Comparison of ENCODE assay signal across 16 cellular contexts in the genomic region with DNA sequence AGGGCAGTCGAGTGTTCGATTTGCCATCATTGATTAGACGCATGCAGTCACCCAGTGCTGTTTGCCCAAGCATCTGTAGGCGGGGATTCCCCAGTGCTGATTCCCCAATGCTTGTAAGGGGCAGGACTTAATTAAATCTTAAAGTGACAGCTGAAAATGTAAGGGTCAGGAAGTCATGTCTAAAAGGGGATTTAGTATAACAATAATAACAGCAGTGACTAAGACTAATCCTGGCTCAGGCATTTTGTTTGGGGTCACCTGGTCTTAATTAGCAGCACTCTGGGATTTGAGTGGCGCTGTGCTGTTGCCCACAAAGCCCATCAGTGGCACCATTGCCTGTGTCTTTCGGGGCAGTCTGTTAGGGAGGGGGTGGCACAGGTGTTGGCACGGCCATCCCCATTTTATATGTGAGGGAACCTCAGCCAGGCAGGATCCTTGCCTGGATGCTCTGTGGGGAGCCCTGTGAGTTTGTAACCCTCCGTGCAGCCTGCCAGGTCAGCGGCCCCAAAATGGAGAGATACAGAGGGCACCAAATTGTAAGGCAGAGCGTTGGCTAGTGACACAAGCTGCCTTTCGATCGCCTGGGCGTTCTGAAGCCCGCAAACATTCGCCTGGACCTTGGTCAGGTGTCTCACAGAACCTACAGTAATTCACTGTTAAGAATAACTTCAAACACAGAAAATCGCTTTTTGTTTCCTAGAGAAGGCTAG.
A peak's percentile ranks its signal among the peaks of the same experiment; 100 is the strongest.
DNase-seq lines count a peak whose midpoint lies in the region; ATAC-seq, FAIRE-seq and TF ChIP-seq lines count a peak whose summit lies in the region.
"Had no signal": no experiment of that assay in that cellular context is flagged by ENCODE, and none has a peak within 500 bp of the region (broad histone marks: within the 10 kb centered on the region; RNA-seq: fewer than 3 reads in every experiment).

No MANE protein-coding gene starts in this region.

- no peaks in the 10 kb centered on the region for H3K9me3 Mint-ChIP-seq in activated CD8-positive, alpha-beta memory T cell treated with anti-CD3 and anti-CD28 coated beads, Interleukin-2, amount 10 ng/mL, durations not matched to agents 7 days and 5 days (ENCODE audit: low read depth)
- H3K9me3 Mint-ChIP-seq: activated T-cell treated with anti-CD3 and anti-CD28 coated beads, Interleukin-2, amount 50 U/mL, for 24 hours; stimulated activated naive CD8-positive, alpha-beta T cell treated with anti-CD3 and anti-CD28 coated beads, Interleukin-15, amount 100 ng/mL, for 72 hours had no signal

- FAIRE-seq in D721Med (lab: Jason Lieb, UNC), result peak; percentile 76
- FAIRE-seq: endometrium had no signal

- no peak for TF ChIP-seq CTCF in D721Med (IDR thresholded peaks at IDR 0.05; ENCODE audit: insufficient read depth, missing control alignments)

- ATAC-seq in GM21619 (IDR thresholded peaks at IDR 0.05; ENCODE audit: unreplicated experiment), result peak; percentile 61
- ATAC-seq in activated CD8-positive, alpha-beta memory T cell treated with anti-CD3 and anti-CD28 coated beads, Interleukin-2, amount 10 ng/mL, durations not matched to agents 7 days and 5 days, result no peak
- no peak for ATAC-seq in HG03469 (IDR thresholded peaks at IDR 0.05; ENCODE audit: unreplicated experiment)
- ATAC-seq: heart right ventricle; stimulated activated naive CD8-positive, alpha-beta T cell treated with anti-CD3 and anti-CD28 coated beads, Interleukin-15, amount 100 ng/mL, for 72 hours had no signal

- no peaks in the 10 kb centered on the region for H3K27me3 Mint-ChIP-seq in activated CD8-positive, alpha-beta memory T cell treated with anti-CD3 and anti-CD28 coated beads, Interleukin-2, amount 10 ng/mL, durations not matched to agents 7 days and 5 days
- H3K27me3 Mint-ChIP-seq: activated T-cell treated with anti-CD3 and anti-CD28 coated beads, Interleukin-2, amount 50 U/mL, for 24 hours; stimulated activated naive CD8-positive, alpha-beta T cell treated with anti-CD3 and anti-CD28 coated beads, Interleukin-15, amount 100 ng/mL, for 72 hours had no signal

- DNase-seq in D721Med (ENCODE audit: insufficient read length, low spot score) (peak; percentile 34), NCI-H82 (lab: John Stamatoyannopoulos, UW) (peak; percentile 89), left kidney (ENCODE audit: low read depth, low spot score) (peak; percentile 24), NCI-H1048 (lab: John Stamatoyannopoulos, UW) (no peak)
- DNase-seq in activated CD8-positive, alpha-beta memory T cell treated with anti-CD3 and anti-CD28 coated beads, Interleukin-2, amount 10 ng/mL, durations not matched to agents 7 days and 5 days, result no peak
- DNase-seq in activated effector memory CD4-positive, alpha-beta T cell treated with Interleukin-2 at 50 U/mL for 16 hours, result no peak
- DNase-seq: activated CD4-positive, alpha-beta T cell treated with anti-CD3 and anti-CD28 coated beads for 1 hour; activated T-cell treated with anti-CD3 and anti-CD28 coated beads, Interleukin-2, amount 50 U/mL, for 24 hours; brain microvascular endothelial cell; heart right ventricle; NCI-H526 treated with DMSO at 0.1 percent for 48 hours; posterior cingulate gyrus; stimulated activated naive CD8-positive, alpha-beta T cell treated with anti-CD3 and anti-CD28 coated beads, Interleukin-15, amount 100 ng/mL, for 72 hours had no signal

- H3K36me3 Mint-ChIP-seq in activated CD8-positive, alpha-beta memory T cell treated with anti-CD3 and anti-CD28 coated beads, Interleukin-2, amount 10 ng/mL, durations not matched to agents 7 days and 5 days, result peaks cover 3% of the 10 kb centered on the region

- H3K4me1 Mint-ChIP-seq in activated CD8-positive, alpha-beta memory T cell treated with anti-CD3 and anti-CD28 coated beads, Interleukin-2, amount 10 ng/mL, durations not matched to agents 7 days and 5 days, result no peaks in the 10 kb centered on the region

- H3K4me3 Mint-ChIP-seq in activated CD8-positive, alpha-beta memory T cell treated with anti-CD3 and anti-CD28 coated beads, Interleukin-2, amount 10 ng/mL, durations not matched to agents 7 days and 5 days, result no peak overlapping the region
- H3K4me3 Mint-ChIP-seq: activated T-cell treated with anti-CD3 and anti-CD28 coated beads, Interleukin-2, amount 50 U/mL, for 24 hours; stimulated activated naive CD8-positive, alpha-beta T cell treated with anti-CD3 and anti-CD28 coated beads, Interleukin-15, amount 100 ng/mL, for 72 hours had no signal

- H3K27ac Mint-ChIP-seq in activated CD8-positive, alpha-beta memory T cell treated with anti-CD3 and anti-CD28 coated beads, Interleukin-2, amount 10 ng/mL, durations not matched to agents 7 days and 5 days, result no peak overlapping the region
- H3K27ac Mint-ChIP-seq: activated T-cell treated with anti-CD3 and anti-CD28 coated beads, Interleukin-2, amount 50 U/mL, for 24 hours; stimulated activated naive CD8-positive, alpha-beta T cell treated with anti-CD3 and anti-CD28 coated beads, Interleukin-15, amount 100 ng/mL, for 72 hours had no signal

- CTCF ChIA-PET in activated CD8-positive, alpha-beta memory T cell treated with anti-CD3 and anti-CD28 coated beads, Interleukin-2, amount 10 ng/mL, durations not matched to agents 7 days and 5 days (lab: Charles Lee), result no interaction called here

Comparison
In these comparisons a context has a peak if more than half of its experiments do, and no peak if none do; other contexts are left out.
1. DNase-seq: peak in D721Med (single experiment), NCI-H82 (single experiment) and left kidney (single experiment); none in activated CD8-positive, alpha-beta memory T cell treated with anti-CD3 and anti-CD28 coated beads, Interleukin-2, amount 10 ng/mL, durations not matched to agents 7 days and 5 days (single experiment), NCI-H1048 (single experiment) and activated effector memory CD4-positive, alpha-beta T cell treated with Interleukin-2 at 50 U/mL for 16 hours (single experiment).